8 cellular contexts compared by ENCODE assay signal in genomic region chr19:8505680-8506401, GRCh38. TPM values are rescaled to one million over a fixed set of nuclear protein-coding genes. Genes with fewer than 3 reads are reported as not detected.
DNase-seq lines count a peak whose midpoint lies in the region; ATAC-seq and TF ChIP-seq lines count a peak whose summit lies in the region.

No MANE protein-coding gene starts in this region.

- H3K9me3 ChIP-seq in NT2/D1 (ENCODE audit: insufficient read depth, low read length), result no peaks in the 10 kb centered on the region

- peak overlapping the region; percentile 61 for H3K4me3 ChIP-seq in NT2/D1 (ENCODE audit: insufficient read length, low read depth)
- peak overlapping the region; percentile 69 for H3K4me3 ChIP-seq in epithelial cell of proximal tubule (ENCODE audit: low read depth, low read length)

- DNase-seq in ELR (ENCODE audit: low read depth), result peak; percentile 78
- DNase-seq in NT2/D1 (ENCODE audit: low read depth, low spot score), result peak; percentile 74
- peak; percentile 67 for DNase-seq in activated T-cell treated with anti-CD3 and anti-CD28 coated beads for 4 hours
- DNase-seq in epithelial cell of proximal tubule (ENCODE audit: low read depth), result no peak
- peak; percentile 69 for DNase-seq in mucosa of gallbladder (ENCODE audit: low spot score)
- DNase-seq in stimulated activated CD8-positive, alpha-beta memory T cell treated with anti-CD3 and anti-CD28 coated beads, Interleukin-4, amount 100 ng/mL, for 24 hours (ENCODE audit: low read depth), result peak; percentile 56
- DNase-seq in NK-92 treated with Interleukin-12 subunit alpha and Interleukin-12 subunit beta, amount 100 ng/mL, for 24 hours (lab: John Stamatoyannopoulos, UW), result no peak

- peaks cover 16% of the 10 kb centered on the region for H3K4me1 ChIP-seq in NT2/D1 (ENCODE audit: insufficient read depth, insufficient read length)

- peak overlapping the region; percentile 95 for H3K9ac ChIP-seq in NT2/D1 (ENCODE audit: insufficient read length, low read depth)

- H3K36me3 ChIP-seq in NT2/D1 (ENCODE audit: insufficient read depth, insufficient read length, low read length), result peaks cover 10% of the 10 kb centered on the region

- ATAC-seq in HG03342 (IDR thresholded peaks at IDR 0.05; ENCODE audit: unreplicated experiment), result peak; percentile 44

- TF ChIP-seq CTCF in epithelial cell of proximal tubule (conservative IDR thresholded peaks at IDR 0.05; ENCODE audit: low read depth, low read length), result peak; percentile 90

- H3K27me3 ChIP-seq in NT2/D1 (ENCODE audit: insufficient read depth, insufficient read length), result no peaks in the 10 kb centered on the region

RNA-seq across cellular contexts. Expression of gene PRAM1, which starts 3.4 kb away (rescaled TPM):
- total RNA-seq in epithelial cell of proximal tubule (not detected in 2 replicates), mucosa of gallbladder (4.8 TPM)

RNA-seq across cellular contexts. Expression of gene ZNF414, which starts 8.1 kb away (rescaled TPM):
- total RNA-seq in epithelial cell of proximal tubule (10.4 and 12.4 TPM in 2 replicates), mucosa of gallbladder (32.8 TPM)

Comparison
In these comparisons a context has a peak if more than half of its experiments do, and no peak if none do; other contexts are left out.
1. DNase-seq: peak in ELR (single experiment), NT2/D1 (single experiment), activated T-cell treated with anti-CD3 and anti-CD28 coated beads for 4 hours (single experiment), mucosa of gallbladder (single experiment) and stimulated activated CD8-positive, alpha-beta memory T cell treated with anti-CD3 and anti-CD28 coated beads, Interleukin-4, amount 100 ng/mL, for 24 hours (single experiment); none in epithelial cell of proximal tubule (single experiment) and NK-92 treated with Interleukin-12 subunit alpha and Interleukin-12 subunit beta, amount 100 ng/mL, for 24 hours (single experiment).